In genomic region chr7:94145602-94146001, GRCh38 we compare ENCODE assay signal across 23 cellular contexts.
DNase-seq lines count a peak whose midpoint lies in the region; ATAC-seq and TF ChIP-seq lines count a peak whose summit lies in the region.
"Had no signal": no experiment of that assay in that cellular context is flagged by ENCODE, and none has a peak within 500 bp of the region (broad histone marks: within the 10 kb centered on the region; RNA-seq: fewer than 3 reads in every experiment).

No MANE protein-coding gene starts in this region.

- DNase-seq in GM04503 (ENCODE audit: low read depth) (peak; percentile 31), SK-N-MC (ENCODE audit: low read depth, low spot score) (peak; percentile 6), fibroblast of mammary gland (ENCODE audit: low read depth) (peak; percentile 81), NCI-H1694 treated with DMSO at 0.1 percent for 48 hours (lab: John Stamatoyannopoulos, UW) (no peak), NCI-H82 treated with DMSO at 0.1 percent for 48 hours (lab: John Stamatoyannopoulos, UW; ENCODE audit: unreplicated experiment) (no peak)
- DNase-seq: activated gamma-delta T cell treated with Interleukin-2 at 50 U/mL for 16 hours; activated T-cell treated with anti-CD3 and anti-CD28 coated beads for 4 hours; amygdala; effector memory CD8-positive, alpha-beta T cell; GF-D8; hippocampal formation; NCI-H1092 treated with DMSO at 0.1 percent for 48 hours; NCI-H524 treated with DMSO at 0.1 percent for 48 hours; pancreas; right lobe of liver; SHP77; stimulated activated naive B cell treated with anti-CD40 and anti-IgM and Interleukin-4, amounts not matched to agents 10 μg/mL and 1 μg/mL and 100 μg/mL, for 72 hours; T-helper 1 cell had no signal

- H3K9ac ChIP-seq in SK-N-MC (ENCODE audit: insufficient read length) = no peak overlapping the region
- H3K9ac ChIP-seq: BLaER1, KMS-11 had no signal

- H3K36me3 ChIP-seq in SK-N-MC (ENCODE audit: insufficient read depth, low read length) = no peaks in the 10 kb centered on the region
- H3K36me3 ChIP-seq: BLaER1, pancreas, right lobe of liver, tibial nerve had no signal

- no peaks in the 10 kb centered on the region for H3K9me3 ChIP-seq in SK-N-MC (ENCODE audit: low read depth, low read length)
- H3K9me3 ChIP-seq: BLaER1, pancreas, right lobe of liver, tibial nerve had no signal

- ATAC-seq in GM19467 (IDR thresholded peaks at IDR 0.05; ENCODE audit: unreplicated experiment) = no peak
- no peak for ATAC-seq in HG02623 (IDR thresholded peaks at IDR 0.05; ENCODE audit: unreplicated experiment)
- ATAC-seq: effector memory CD8-positive, alpha-beta T cell; pancreas; right lobe of liver; stimulated activated naive B cell treated with anti-CD40 and anti-IgM and Interleukin-4, amounts not matched to agents 10 μg/mL and 1 μg/mL and 100 μg/mL, for 72 hours had no signal

- H3K4me3 ChIP-seq in SK-N-MC (no peak overlapping the region), fibroblast of mammary gland (ENCODE audit: control insufficient read depth, low read depth, low read length) (no peak overlapping the region)
- H3K4me3 ChIP-seq: BLaER1, pancreas, right lobe of liver, tibial nerve had no signal

- H3K27ac ChIP-seq in SK-N-MC = no peak overlapping the region
- H3K27ac ChIP-seq: BLaER1, KMS-11, pancreas, right lobe of liver, tibial nerve had no signal

- TF ChIP-seq CTCF in fibroblast of mammary gland (conservative IDR thresholded peaks at IDR 0.05; ENCODE audit: control insufficient read depth, insufficient read depth, low read depth, low read length) = no peak

Comparison
In these comparisons a context has a peak if more than half of its experiments do, and no peak if none do; other contexts are left out.
1. DNase-seq: peak in GM04503 (single experiment), SK-N-MC (single experiment) and fibroblast of mammary gland (single experiment); none in NCI-H1694 treated with DMSO at 0.1 percent for 48 hours (single experiment) and NCI-H82 treated with DMSO at 0.1 percent for 48 hours (single experiment).